In genomic region chr4:7183161-7183560, GRCh38 we compare ENCODE assay signal across 21 cellular contexts. TPM values are rescaled to one million over a fixed set of nuclear protein-coding genes. Genes with fewer than 3 reads are reported as not detected.
A peak's percentile ranks its signal among the peaks of the same experiment; 100 is the strongest.
DNase-seq lines count a peak whose midpoint lies in the region; ATAC-seq, FAIRE-seq and TF ChIP-seq lines count a peak whose summit lies in the region.
"Had no signal": no experiment of that assay in that cellular context is flagged by ENCODE, and none has a peak within 500 bp of the region (broad histone marks: within the 10 kb centered on the region; RNA-seq: fewer than 3 reads in every experiment).

No MANE protein-coding gene starts in this region.

- peaks cover 3% of the 10 kb centered on the region for H3K27me3 ChIP-seq in RWPE2 (ENCODE audit: insufficient read depth, poor library complexity, severe bottlenecking)
- H3K27me3 ChIP-seq in bronchial epithelial cell (ENCODE audit: control insufficient read depth, insufficient read depth, low read length) = no peaks in the 10 kb centered on the region
- H3K27me3 ChIP-seq: SJCRH30 had no signal

- ATAC-seq in RWPE2 (ENCODE audit: low read depth) = no peak; the same call in 2 of the 3 replicates
- no peak for ATAC-seq in HG03521 (IDR thresholded peaks at IDR 0.05; ENCODE audit: unreplicated experiment)

- no peak for FAIRE-seq in bronchial epithelial cell (lab: Jason Lieb, UNC)
- FAIRE-seq: kidney, small intestine, urothelium cell line had no signal

- H3K36me3 ChIP-seq in RWPE2 (ENCODE audit: low read depth) = no peaks in the 10 kb centered on the region
- no peaks in the 10 kb centered on the region for H3K36me3 ChIP-seq in bronchial epithelial cell (ENCODE audit: control insufficient read depth, insufficient read depth, low read length)
- H3K36me3 ChIP-seq: SJCRH30 had no signal

- TF ChIP-seq CTCF in RWPE2 (IDR thresholded peaks at IDR 0.05; ENCODE audit: poor library complexity, severe bottlenecking) (no peak), bronchial epithelial cell (IDR thresholded peaks at IDR 0.05; ENCODE audit: insufficient read depth, low read length, severe bottlenecking) (no peak)

- no peak overlapping the region for H3K27ac ChIP-seq in RWPE2 (ENCODE audit: poor library complexity, severe bottlenecking)
- H3K27ac ChIP-seq: PC-9, SJCRH30 had no signal

- H3K9me3 ChIP-seq in RWPE2 (ENCODE audit: severe bottlenecking) = peaks cover 10% of the 10 kb centered on the region

- H3K4me1 ChIP-seq in RWPE2 (ENCODE audit: insufficient read depth, poor library complexity, severe bottlenecking) = no peaks in the 10 kb centered on the region
- H3K4me1 ChIP-seq: SJCRH30 had no signal

- peak; percentile 37 for DNase-seq in activated T-cell treated with anti-CD3 and anti-CD28 coated beads for 48 hours (ENCODE audit: low read depth)
- no peak for DNase-seq in activated T-cell treated with anti-CD3 and anti-CD28 coated beads for 4 hours
- peak; percentile 3 for DNase-seq in RWPE2 (ENCODE audit: low spot score)
- DNase-seq in bronchial epithelial cell (ENCODE audit: low read depth) = peak; percentile 43
- peak; percentile 19 for DNase-seq in stimulated activated CD4-positive, alpha-beta T cell treated with anti-CD3 and anti-CD28 coated beads, Interleukin-4, amount 100 ng/mL, for 24 hours
- DNase-seq in medulla oblongata (ENCODE audit: extremely low spot score) = no peak
- DNase-seq in NCI-H2171 treated with DMSO at 0.1 percent for 48 hours (lab: John Stamatoyannopoulos, UW) = no peak
- DNase-seq: ACHN, activated gamma-delta T cell, Kasumi-1, kidney, mesenchymal stem cell, NCI-H1105, NCI-H82, nephron progenitor cell, PC-9, SJCRH30, small intestine had no signal

- no peak overlapping the region for H3K4me3 ChIP-seq in RWPE2 (ENCODE audit: severe bottlenecking)
- H3K4me3 ChIP-seq in bronchial epithelial cell (ENCODE audit: low read depth, low read length) = no peak overlapping the region
- H3K4me3 ChIP-seq: PC-9, SJCRH30 had no signal

RNA-seq across cellular contexts. Expression of gene SORCS2, which starts 9.2 kb away (rescaled TPM):
- total RNA-seq in bronchial epithelial cell = under 0.01 and 1.0 TPM in 2 replicates
- total RNA-seq: HT-29 had no signal

Comparison
In these comparisons a context has a peak if more than half of its experiments do, and no peak if none do; other contexts are left out.
1. DNase-seq: peak in activated T-cell treated with anti-CD3 and anti-CD28 coated beads for 48 hours (single experiment), RWPE2 (single experiment), bronchial epithelial cell (single experiment) and stimulated activated CD4-positive, alpha-beta T cell treated with anti-CD3 and anti-CD28 coated beads, Interleukin-4, amount 100 ng/mL, for 24 hours (single experiment); none in activated T-cell treated with anti-CD3 and anti-CD28 coated beads for 4 hours (single experiment), medulla oblongata (single experiment) and NCI-H2171 treated with DMSO at 0.1 percent for 48 hours (single experiment).